9 cellular contexts compared by ENCODE assay signal in the genomic region with DNA sequence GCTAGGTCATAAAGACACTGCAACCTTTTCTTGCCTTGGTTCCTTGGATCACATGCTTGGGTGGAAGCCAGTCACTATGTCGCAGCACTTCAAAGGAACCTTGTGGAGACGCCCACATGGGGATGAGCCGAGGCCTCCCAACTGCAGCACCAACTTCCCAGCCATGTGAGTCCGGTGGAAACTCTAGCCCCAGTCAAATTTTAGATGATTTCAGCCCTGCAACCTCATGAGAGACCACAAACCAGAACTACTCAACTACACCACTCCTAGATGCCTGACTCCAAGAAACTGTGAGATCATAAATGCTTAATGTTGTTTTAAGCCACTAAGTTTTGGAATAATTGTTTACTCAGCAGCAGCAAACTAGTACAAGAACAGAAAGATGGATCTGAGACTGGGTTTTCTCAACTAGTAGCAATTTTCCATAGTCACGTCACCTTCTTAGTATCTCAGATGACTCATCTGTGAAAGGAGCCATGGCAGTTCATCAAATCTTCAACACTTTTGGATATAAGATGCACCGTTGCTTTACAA.
DNase-seq lines count a peak whose midpoint lies in the region; ATAC-seq and TF ChIP-seq lines count a peak whose summit lies in the region.
"Had no signal": no experiment of that assay in that cellular context is flagged by ENCODE, and none has a peak within 500 bp of the region (broad histone marks: within the 10 kb centered on the region; RNA-seq: fewer than 3 reads in every experiment).

No MANE protein-coding gene starts in this region.

- peak; percentile 36 for DNase-seq in activated CD4-positive, alpha-beta T cell treated with anti-CD3 and anti-CD28 coated beads for 48 hours
- no peak for DNase-seq in activated CD4-positive, alpha-beta T cell treated with anti-CD3 and anti-CD28 coated beads, Interleukin-2, amount 50 U/mL, for 1 hour
- DNase-seq in amniotic epithelial cell (ENCODE audit: low read depth) = peak; percentile 90
- DNase-seq in stimulated activated CD4-positive, alpha-beta T cell treated with anti-CD3 and anti-CD28 coated beads, Interleukin-4, amount 100 ng/mL, for 24 hours = peak; percentile 36
- no peak for DNase-seq in SIG-M5 treated with dmso at 0.1 percent for 504 hours (lab: John Stamatoyannopoulos, UW; ENCODE audit: unreplicated experiment)
- DNase-seq in NCI-H748 (lab: John Stamatoyannopoulos, UW; ENCODE audit: unreplicated experiment) = no peak
- no peak for DNase-seq in RWPE1 (ENCODE audit: low spot score)
- DNase-seq: midbrain had no signal

- no peak for TF ChIP-seq CTCF in RWPE1 (conservative IDR thresholded peaks at IDR 0.05; ENCODE audit: low read depth)

- POLR2A ChIA-PET in RWPE1 (lab: Yijun Ruan, JAX; ENCODE audit: low non-redundant PET) = no interaction called here

- peak; percentile 64 for ATAC-seq in HG02870 (IDR thresholded peaks at IDR 0.05; ENCODE audit: unreplicated experiment)

- CTCF ChIA-PET in RWPE1 (lab: Yijun Ruan, JAX) = interaction anchor here (0.6 to 1.4 kb wide), 2 partner anchors 10 to 599 kb away, joined by 5 to 6 read pairs; no protein-coding TSS in a partner anchor

- H3K27ac ChIP-seq in RWPE1 = no peak overlapping the region

Comparison
In these comparisons a context has a peak if more than half of its experiments do, and no peak if none do; other contexts are left out.
1. DNase-seq: peak in activated CD4-positive, alpha-beta T cell treated with anti-CD3 and anti-CD28 coated beads for 48 hours (single experiment), amniotic epithelial cell (single experiment) and stimulated activated CD4-positive, alpha-beta T cell treated with anti-CD3 and anti-CD28 coated beads, Interleukin-4, amount 100 ng/mL, for 24 hours (single experiment); none in activated CD4-positive, alpha-beta T cell treated with anti-CD3 and anti-CD28 coated beads, Interleukin-2, amount 50 U/mL, for 1 hour (single experiment), SIG-M5 treated with dmso at 0.1 percent for 504 hours (single experiment), NCI-H748 (single experiment) and RWPE1 (single experiment).